In genomic region chr14:95467232-95467631, GRCh38 we compare ENCODE assay signal across 21 cellular contexts. TPM values are rescaled to one million over a fixed set of nuclear protein-coding genes. Genes with fewer than 3 reads are reported as not detected.
DNase-seq lines count a peak whose midpoint lies in the region; ATAC-seq and TF ChIP-seq lines count a peak whose summit lies in the region.
"Had no signal": no experiment of that assay in that cellular context is flagged by ENCODE, and none has a peak within 500 bp of the region (broad histone marks: within the 10 kb centered on the region; RNA-seq: fewer than 3 reads in every experiment).

No MANE protein-coding gene starts in this region.

- DNase-seq in Right ventricle myocardium superior = no peak
- DNase-seq in left cardiac atrium = no peak
- no peak for DNase-seq in T-cell
- DNase-seq in hepatocyte (ENCODE audit: low spot score) = no peak
- DNase-seq in upper lobe of right lung = no peak
- DNase-seq: activated gamma-delta T cell; central memory CD4-positive, alpha-beta T cell; dorsolateral prefrontal cortex; GOT3; NCI-H2029; NCI-H524; stimulated activated CD4-positive, alpha-beta T cell treated with anti-CD3 and anti-CD28 coated beads, Interleukin-2, amount 100 ng/mL, for 48 hours; stimulated activated naive CD4-positive, alpha-beta T cell treated with Interleukin-2 at 50 U/mL for 16 hours had no signal

- H3K36me3 ChIP-seq in hepatocyte (replicated peaks; ENCODE audit: insufficient read depth, low read depth) (no peaks in the 10 kb centered on the region), upper lobe of right lung (peaks cover 27% of the 10 kb centered on the region)
- H3K36me3 ChIP-seq: prostate gland had no signal

- CTCF ChIA-PET in T-cell (lab: Charles Lee) = no interaction called here

- H3K4me2 ChIP-seq in hepatocyte = no peak overlapping the region

- intact Hi-C loops in Right ventricle myocardium superior (cut with DNase I) = loop anchor here (5.0 kb wide), 1 partner anchor 50 kb away; the partner anchor contains the start of gene SYNE3
- intact Hi-C loops in left cardiac atrium (cut with DNase I) = no loop called here
- intact Hi-C loops in upper lobe of right lung (cut with DNase I) = no loop called here

- no peak overlapping the region for H3K4me3 ChIP-seq in hepatocyte
- no peak overlapping the region for H3K4me3 ChIP-seq in upper lobe of right lung
- H3K4me3 ChIP-seq: ascending aorta, dorsolateral prefrontal cortex, mucosa of descending colon, prostate gland, skin epidermis had no signal

- no peak overlapping the region for H2AFZ ChIP-seq in hepatocyte

- H3K9me3 ChIP-seq in hepatocyte (ENCODE audit: low read depth) (no peaks in the 10 kb centered on the region), upper lobe of right lung (no peaks in the 10 kb centered on the region)
- H3K9me3 ChIP-seq: ascending aorta, mucosa of descending colon, prostate gland had no signal

- H4K20me1 ChIP-seq in hepatocyte (ENCODE audit: insufficient read depth, poor library complexity, severe bottlenecking) = no peaks in the 10 kb centered on the region

- POLR2A ChIA-PET in T-cell (lab: Charles Lee) = no interaction called here

- ATAC-seq in Right ventricle myocardium superior (ENCODE audit: poor library complexity) (peak; percentile 43), left cardiac atrium (no peak), T-cell (replicated peaks in 1 of 4) (no peak), upper lobe of right lung (peak; percentile 66), GM18519 (IDR thresholded peaks at IDR 0.05; ENCODE audit: low FRiP score, unreplicated experiment) (no peak), HG02852 (IDR thresholded peaks at IDR 0.05; ENCODE audit: unreplicated experiment) (no peak), HG03439 (IDR thresholded peaks at IDR 0.05; ENCODE audit: unreplicated experiment) (no peak)

- H3K4me1 ChIP-seq in hepatocyte (ENCODE audit: insufficient read depth) = peaks cover 9% of the 10 kb centered on the region
- peaks cover 4% of the 10 kb centered on the region for H3K4me1 ChIP-seq in upper lobe of right lung
- H3K4me1 ChIP-seq: prostate gland had no signal

- TF ChIP-seq CTCF in hepatocyte (IDR thresholded peaks at IDR 0.05; ENCODE audit: poor library complexity) (no peak), upper lobe of right lung (IDR thresholded peaks at IDR 0.05) (no peak)

- peaks cover 53 to 68% (median 65%) of the 10 kb centered on the region in 3 donors for H3K4me1 Mint-ChIP-seq in T-cell

- no peak overlapping the region for H3K4me3 Mint-ChIP-seq in T-cell

- 88% methylated on average over 6 of the region's 6 CpGs for WGBS in hepatocyte (ENCODE audit: low lambda C conversion rate, missing lambda C conversion rate)

- peaks cover 46% of the 10 kb centered on the region for H3K36me3 Mint-ChIP-seq in T-cell

- H3K9me3 Mint-ChIP-seq in T-cell = peaks cover 0 to 3% (median 0%) of the 10 kb centered on the region in 3 donors

- H3K9me2 ChIP-seq in hepatocyte (replicated peaks; ENCODE audit: insufficient read depth) = no peaks in the 10 kb centered on the region

- no peaks in the 10 kb centered on the region for H3K79me2 ChIP-seq in hepatocyte

- H3K27ac ChIP-seq in hepatocyte = peak overlapping the region; percentile 92
- no peak overlapping the region for H3K27ac ChIP-seq in upper lobe of right lung
- H3K27ac ChIP-seq: ascending aorta, epithelial cell of prostate, prostate gland had no signal

- peak overlapping the region; percentile 88 to 97 for H3K27ac Mint-ChIP-seq in T-cell

- no peaks in the 10 kb centered on the region for H3K27me3 Mint-ChIP-seq in T-cell

- no peaks in the 10 kb centered on the region for H3K27me3 ChIP-seq in hepatocyte
- H3K27me3 ChIP-seq in upper lobe of right lung = no peaks in the 10 kb centered on the region
- H3K27me3 ChIP-seq: ascending aorta, dorsolateral prefrontal cortex had no signal

RNA-seq across cellular contexts. Expression of gene SYNE3, which starts 49.2 kb away (rescaled TPM):
- total RNA-seq in Right ventricle myocardium superior (15.1 TPM), left cardiac atrium (10 to 100 TPM; 24.6 to 34.3 TPM), T-cell (10 to 100 TPM; 55.6 to 92.3 (median 77.8) TPM), hepatocyte (2.0 and 2.4 TPM in 2 replicates), upper lobe of right lung (19.3 TPM)
- polyA plus RNA-seq in hepatocyte = 0.16 and 1.3 TPM in 2 replicates

Comparison
In these comparisons a context has a peak if more than half of its experiments do, and no peak if none do; other contexts are left out.
1. ATAC-seq: peak in Right ventricle myocardium superior (single experiment) and upper lobe of right lung (single experiment); none in left cardiac atrium (0 of 2), T-cell (0 of 4), GM18519 (single experiment), HG02852 (single experiment) and HG03439 (single experiment).